8 cellular contexts compared by ENCODE assay signal in genomic region chr11:121418625-121419114, GRCh38. TPM values are rescaled to one million over a fixed set of nuclear protein-coding genes. Genes with fewer than 3 reads are reported as not detected.
DNase-seq lines count a peak whose midpoint lies in the region; ATAC-seq lines count a peak whose summit lies in the region.

No MANE protein-coding gene starts in this region.

- POLR2A ChIA-PET in T-cell (lab: Charles Lee): interaction anchor here in 1 of 2 donors (1.1 kb wide), 1 partner anchor 32 kb away, joined by 4 read pairs; no protein-coding TSS in a partner anchor

- CTCF ChIA-PET in T-cell (lab: Charles Lee): interaction anchor here in 1 of 2 donors (1.3 kb wide), 1 partner anchor 9 kb away, joined by 3 read pairs; no protein-coding TSS in a partner anchor

- H3K36me3 Mint-ChIP-seq in T-cell: no peaks in the 10 kb centered on the region

- ATAC-seq in T-cell (replicated peaks in 1 of 4): peak; percentile 53 to 85 (median 77)
- ATAC-seq in stimulated activated naive CD8-positive, alpha-beta T cell treated with anti-CD3 and anti-CD28 coated beads, Interleukin-15, amount 100 ng/mL, for 72 hours: peak; percentile 73
- ATAC-seq in left lobe of liver: no peak

- H3K9me3 Mint-ChIP-seq in T-cell: no peaks in the 10 kb centered on the region
- H3K9me3 Mint-ChIP-seq in stimulated activated naive CD8-positive, alpha-beta T cell treated with anti-CD3 and anti-CD28 coated beads, Interleukin-15, amount 100 ng/mL, for 72 hours: no peaks in the 10 kb centered on the region

- H3K4me1 Mint-ChIP-seq in T-cell: peaks cover 74 to 84% (median 82%) of the 10 kb centered on the region in 3 donors
- H3K4me1 Mint-ChIP-seq in stimulated activated naive CD8-positive, alpha-beta T cell treated with anti-CD3 and anti-CD28 coated beads, Interleukin-15, amount 100 ng/mL, for 72 hours: peaks cover 78% of the 10 kb centered on the region

- peak overlapping the region in 2 of 3 donors; percentile 28 to 58 for H3K4me3 Mint-ChIP-seq in T-cell
- peak overlapping the region in 1 of 2 donors; percentile 18 for H3K4me3 Mint-ChIP-seq in stimulated activated naive CD8-positive, alpha-beta T cell treated with anti-CD3 and anti-CD28 coated beads, Interleukin-15, amount 100 ng/mL, for 72 hours

- H3K27me3 Mint-ChIP-seq in T-cell: no peaks in the 10 kb centered on the region
- H3K27me3 Mint-ChIP-seq in stimulated activated naive CD8-positive, alpha-beta T cell treated with anti-CD3 and anti-CD28 coated beads, Interleukin-15, amount 100 ng/mL, for 72 hours: no peaks in the 10 kb centered on the region

- H3K27ac Mint-ChIP-seq in T-cell: peak overlapping the region; percentile 79 to 82
- peak overlapping the region in 1 of 2 donors; percentile 57 for H3K27ac Mint-ChIP-seq in stimulated activated naive CD8-positive, alpha-beta T cell treated with anti-CD3 and anti-CD28 coated beads, Interleukin-15, amount 100 ng/mL, for 72 hours

- DNase-seq in stimulated activated CD4-positive, alpha-beta T cell treated with anti-CD3 and anti-CD28 coated beads, Interleukin-1b, Interleukin-23, amount 100 ng/mL, for 48 hours: peak; percentile 41
- no peak for DNase-seq in stimulated activated CD4-positive, alpha-beta T cell treated with anti-CD3 and anti-CD28 coated beads, Interleukin-12 subunit alpha, Interleukin-12 subunit beta, amount 100 ng/mL, for 4 hours
- DNase-seq in T-cell (peak in 32 of 34 experiments; percentile 38 to 85 (median 66)), dermis blood vessel endothelial cell (peak; percentile 10), left lobe of liver (ENCODE audit: low spot score) (no peak), NCI-H1436 (lab: John Stamatoyannopoulos, UW) (no peak), foreskin melanocyte (no peak)
- peak in 1 of 2 donors; percentile 63 for DNase-seq in stimulated activated naive CD8-positive, alpha-beta T cell treated with anti-CD3 and anti-CD28 coated beads, Interleukin-15, amount 100 ng/mL, for 72 hours

RNA-seq across cellular contexts. Expression of gene SORL1, which starts 33.4 kb away (rescaled TPM):
- 100 to 1,000 TPM; 361 to 422 (median 392) TPM for total RNA-seq in T-cell
- total RNA-seq in dermis blood vessel endothelial cell: 0.05 and 0.17 TPM in 2 replicates
- 133 TPM for total RNA-seq in left lobe of liver

Comparison
In these comparisons a context has a peak if more than half of its experiments do, and no peak if none do; other contexts are left out.
1. DNase-seq: peak in stimulated activated CD4-positive, alpha-beta T cell treated with anti-CD3 and anti-CD28 coated beads, Interleukin-1b, Interleukin-23, amount 100 ng/mL, for 48 hours (single experiment), T-cell (32 of 34) and dermis blood vessel endothelial cell (single experiment); none in stimulated activated CD4-positive, alpha-beta T cell treated with anti-CD3 and anti-CD28 coated beads, Interleukin-12 subunit alpha, Interleukin-12 subunit beta, amount 100 ng/mL, for 4 hours (single experiment), left lobe of liver (single experiment), NCI-H1436 (single experiment) and foreskin melanocyte (single experiment).
2. RNA of gene SORL1, which starts 33.4 kb away (total RNA-seq): 361 to 422 TPM in T-cell and 133 TPM in left lobe of liver (single experiment); 0.05 to 0.17 TPM in dermis blood vessel endothelial cell; every median in the first group is over 100 times any median in the second.